ENCODE assay signal across 21 cellular contexts in genomic region chr16:12391974-12392373, GRCh38.
"Had no signal": no experiment of that assay in that cellular context is flagged by ENCODE, and none has a peak within 500 bp of the region (broad histone marks: within the 10 kb centered on the region; RNA-seq: fewer than 3 reads in every experiment).

No MANE protein-coding gene starts in this region.

- H3K27me3 ChIP-seq: brain microvascular endothelial cell, pancreas, tibial nerve had no signal

- H3K36me3 Mint-ChIP-seq: activated CD8-positive, alpha-beta memory T cell treated with anti-CD3 and anti-CD28 coated beads, Interleukin-2, amount 10 ng/mL, durations not matched to agents 7 days and 5 days; activated naive CD8-positive, alpha-beta T cell treated with anti-CD3 and anti-CD28 coated beads, Interleukin-2, amount 10 ng/mL, durations not matched to agents 7 days and 5 days; immature natural killer cell had no signal

- H3K9me3 Mint-ChIP-seq: activated CD4-positive, alpha-beta memory T cell treated with anti-CD3 and anti-CD28 coated beads, Interleukin-2, amount 10 ng/mL, durations not matched to agents 7 days and 5 days; activated naive CD8-positive, alpha-beta T cell treated with anti-CD3 and anti-CD28 coated beads, Interleukin-2, amount 10 ng/mL, durations not matched to agents 7 days and 5 days; activated T-helper 17 cell treated with anti-CD3 and anti-CD28 coated beads, Interleukin-2, amount 50 U/mL, for 72 hours; immature natural killer cell; memory B cell; stimulated activated memory B cell treated with anti-CD40 and anti-IgM and Interleukin-4, amounts not matched to agents 10 μg/mL and 1 μg/mL and 100 μg/mL, for 72 hours had no signal

- FAIRE-seq: pancreas, TTC549 had no signal

- H3K4me1 ChIP-seq: pancreas had no signal

- H3K4me1 Mint-ChIP-seq: activated CD4-positive, alpha-beta memory T cell treated with anti-CD3 and anti-CD28 coated beads, Interleukin-2, amount 10 ng/mL, durations not matched to agents 7 days and 5 days; activated CD4-positive, alpha-beta T cell treated with anti-CD3 and anti-CD28 coated beads for 36 hours; activated CD8-positive, alpha-beta memory T cell treated with anti-CD3 and anti-CD28 coated beads, Interleukin-2, amount 10 ng/mL, durations not matched to agents 7 days and 5 days; activated naive CD8-positive, alpha-beta T cell treated with anti-CD3 and anti-CD28 coated beads, Interleukin-2, amount 10 ng/mL, durations not matched to agents 7 days and 5 days; activated T-helper 17 cell treated with anti-CD3 and anti-CD28 coated beads, Interleukin-2, amount 50 U/mL, for 72 hours had no signal

- ATAC-seq: activated CD4-positive, alpha-beta T cell treated with anti-CD3 and anti-CD28 coated beads for 36 hours; activated CD8-positive, alpha-beta memory T cell treated with anti-CD3 and anti-CD28 coated beads, Interleukin-2, amount 10 ng/mL, durations not matched to agents 7 days and 5 days; activated T-helper 17 cell treated with anti-CD3 and anti-CD28 coated beads, Interleukin-2, amount 50 U/mL, for 72 hours; naive thymus-derived CD4-positive, alpha-beta T cell; pancreas; stimulated activated memory B cell treated with anti-CD40 and anti-IgM and Interleukin-4, amounts not matched to agents 10 μg/mL and 1 μg/mL and 100 μg/mL, for 72 hours had no signal

- H3K27ac ChIP-seq: brain microvascular endothelial cell, pancreas, SK-N-MC had no signal

- DNase-seq: activated CD4-positive, alpha-beta memory T cell treated with anti-CD3 and anti-CD28 coated beads, Interleukin-2, amount 10 ng/mL, durations not matched to agents 7 days and 5 days; activated CD4-positive, alpha-beta T cell treated with anti-CD3 and anti-CD28 coated beads for 36 hours; activated CD8-positive, alpha-beta memory T cell treated with anti-CD3 and anti-CD28 coated beads, Interleukin-2, amount 10 ng/mL, durations not matched to agents 7 days and 5 days; activated naive CD4-positive, alpha-beta T cell; activated naive CD8-positive, alpha-beta T cell treated with anti-CD3 and anti-CD28 coated beads, Interleukin-2, amount 10 ng/mL, durations not matched to agents 7 days and 5 days; aorta; brain microvascular endothelial cell; cortex of kidney; effector CD4-positive, alpha-beta T cell; immature natural killer cell; kidney glomerular epithelial cell; left ventricle myocardium superior; naive thymus-derived CD4-positive, alpha-beta T cell; pancreas; stimulated activated CD4-positive, alpha-beta T cell treated with anti-CD3 and anti-CD28 coated beads, Interleukin-4, amount 100 ng/mL, for 4 hours had no signal

- H3K36me3 ChIP-seq: brain microvascular endothelial cell, pancreas, tibial nerve had no signal

- H3K4me3 Mint-ChIP-seq: activated CD4-positive, alpha-beta memory T cell treated with anti-CD3 and anti-CD28 coated beads, Interleukin-2, amount 10 ng/mL, durations not matched to agents 7 days and 5 days; activated CD4-positive, alpha-beta T cell treated with anti-CD3 and anti-CD28 coated beads for 36 hours; activated CD8-positive, alpha-beta memory T cell treated with anti-CD3 and anti-CD28 coated beads, Interleukin-2, amount 10 ng/mL, durations not matched to agents 7 days and 5 days; activated naive CD8-positive, alpha-beta T cell treated with anti-CD3 and anti-CD28 coated beads, Interleukin-2, amount 10 ng/mL, durations not matched to agents 7 days and 5 days; activated T-helper 17 cell treated with anti-CD3 and anti-CD28 coated beads, Interleukin-2, amount 50 U/mL, for 72 hours; immature natural killer cell; memory B cell; naive thymus-derived CD4-positive, alpha-beta T cell; stimulated activated memory B cell treated with anti-CD40 and anti-IgM and Interleukin-4, amounts not matched to agents 10 μg/mL and 1 μg/mL and 100 μg/mL, for 72 hours had no signal

- H3K27ac Mint-ChIP-seq: activated CD4-positive, alpha-beta memory T cell treated with anti-CD3 and anti-CD28 coated beads, Interleukin-2, amount 10 ng/mL, durations not matched to agents 7 days and 5 days; activated CD4-positive, alpha-beta T cell treated with anti-CD3 and anti-CD28 coated beads for 36 hours; activated CD8-positive, alpha-beta memory T cell treated with anti-CD3 and anti-CD28 coated beads, Interleukin-2, amount 10 ng/mL, durations not matched to agents 7 days and 5 days; activated naive CD8-positive, alpha-beta T cell treated with anti-CD3 and anti-CD28 coated beads, Interleukin-2, amount 10 ng/mL, durations not matched to agents 7 days and 5 days; activated T-helper 17 cell treated with anti-CD3 and anti-CD28 coated beads, Interleukin-2, amount 50 U/mL, for 72 hours; memory B cell; stimulated activated memory B cell treated with anti-CD40 and anti-IgM and Interleukin-4, amounts not matched to agents 10 μg/mL and 1 μg/mL and 100 μg/mL, for 72 hours had no signal

- H3K27me3 Mint-ChIP-seq: activated CD4-positive, alpha-beta memory T cell treated with anti-CD3 and anti-CD28 coated beads, Interleukin-2, amount 10 ng/mL, durations not matched to agents 7 days and 5 days; activated CD4-positive, alpha-beta T cell treated with anti-CD3 and anti-CD28 coated beads for 36 hours; activated CD8-positive, alpha-beta memory T cell treated with anti-CD3 and anti-CD28 coated beads, Interleukin-2, amount 10 ng/mL, durations not matched to agents 7 days and 5 days; activated naive CD8-positive, alpha-beta T cell treated with anti-CD3 and anti-CD28 coated beads, Interleukin-2, amount 10 ng/mL, durations not matched to agents 7 days and 5 days; activated T-helper 17 cell treated with anti-CD3 and anti-CD28 coated beads, Interleukin-2, amount 50 U/mL, for 72 hours; memory B cell; naive thymus-derived CD4-positive, alpha-beta T cell; stimulated activated memory B cell treated with anti-CD40 and anti-IgM and Interleukin-4, amounts not matched to agents 10 μg/mL and 1 μg/mL and 100 μg/mL, for 72 hours had no signal

- H3K4me3 ChIP-seq: pancreas, SK-N-MC, tibial nerve had no signal

- H3K9me3 ChIP-seq: pancreas, tibial nerve had no signal
